Comparison of ENCODE assay signal across 9 cellular contexts in the genomic region with DNA sequence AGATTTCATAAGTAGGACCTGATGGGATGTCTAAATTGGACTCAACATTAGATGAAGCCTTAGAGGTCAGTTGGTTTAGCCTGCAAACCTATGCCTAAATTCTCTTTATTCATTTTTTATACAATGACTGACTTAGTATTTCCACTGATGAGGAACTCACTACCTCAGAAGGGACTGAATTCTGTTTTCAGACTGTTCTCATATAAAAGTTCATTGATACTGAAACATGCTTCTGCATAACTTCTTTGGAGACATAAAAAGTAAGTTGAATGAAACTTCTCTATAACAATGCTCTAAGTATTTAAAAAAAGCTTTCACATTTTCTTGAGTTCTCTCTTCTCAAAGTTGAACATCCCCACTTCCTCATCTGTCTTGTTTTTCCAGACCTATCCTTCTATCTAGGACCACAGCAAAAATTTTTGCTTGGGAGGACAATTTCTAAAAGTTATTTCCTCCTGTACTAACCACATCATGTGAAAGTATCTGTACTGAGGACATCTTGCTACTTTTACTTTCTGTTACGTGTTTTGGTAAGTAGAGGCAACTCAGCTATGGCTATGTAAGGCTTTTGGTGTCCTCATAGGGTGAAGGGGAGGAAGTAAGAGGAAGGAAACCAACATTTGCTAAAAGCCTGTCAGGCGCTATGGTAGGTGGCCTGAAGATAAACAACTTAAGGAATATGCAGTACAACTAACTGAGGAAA.
DNase-seq lines count a peak whose midpoint lies in the region; ATAC-seq, FAIRE-seq and TF ChIP-seq lines count a peak whose summit lies in the region.
"Had no signal": no experiment of that assay in that cellular context is flagged by ENCODE, and none has a peak within 500 bp of the region (broad histone marks: within the 10 kb centered on the region; RNA-seq: fewer than 3 reads in every experiment).

No MANE protein-coding gene starts in this region.

- TF ChIP-seq EP300 in HepG2 (IDR thresholded peaks at IDR 0.05; ENCODE audit: low read depth in 2 of 2, low read length in 2 of 2) (no peak), HepG2 (CRISPR knock-in tag; IDR thresholded peaks at IDR 0.05; ENCODE audit: borderline replicate concordance) (no peak), transverse colon (IDR thresholded peaks at IDR 0.05; ENCODE audit: low read depth) (no peak)

- in situ Hi-C loops in HepG2 (cut with HindIII; ENCODE audit: extremely low pct_ligation_motif_present, low pct_unique_long_range_greater_than_20kb): no loop called here
- in situ Hi-C loops in transverse colon (cut with MboI; ENCODE audit: low pct_ligation_motif_present in 1 of 4, low pct_unique_long_range_greater_than_20kb in 1 of 4, low sequenced_read_pairs in 3 of 4): no loop called here

- POLR2A ChIA-PET in HepG2 (lab: Yijun Ruan, JAX): no interaction called here

- no peak for FAIRE-seq in HepG2 (lab: Jason Lieb, UNC)

- no peak overlapping the region for H2AFZ ChIP-seq in HepG2 (ENCODE audit: low read length)

- H3K4me1 ChIP-seq in liver (ENCODE audit: control insufficient read depth in 4 of 4, insufficient read depth in 4 of 4, low read length in 3 of 4) (no peaks in the 10 kb centered on the region), HepG2 (ENCODE audit: insufficient read depth, low read length) (no peaks in the 10 kb centered on the region), prostate gland (replicated peaks) (no peaks in the 10 kb centered on the region), transverse colon (peaks cover 0 to 22% (median 0%) of the 10 kb centered on the region in 4 donors)

- CTCF ChIA-PET in HepG2 (lab: Yijun Ruan, JAX; ENCODE audit: low intra/inter-chr PET ratio, low total read pairs): no interaction called here

- H3K79me2 ChIP-seq in HepG2 (ENCODE audit: insufficient read depth, low read length): no peaks in the 10 kb centered on the region

- peak overlapping the region in 1 of 2 donors; percentile 2 for H3K27ac ChIP-seq in liver (ENCODE audit: low read depth in 1 of 2, low read length in 2 of 2)
- H3K27ac ChIP-seq in HepG2 (ENCODE audit: extremely low read length, insufficient read depth, low read length): no peak overlapping the region
- no peak overlapping the region for H3K27ac ChIP-seq in prostate gland
- H3K27ac ChIP-seq in transverse colon: peak overlapping the region in 2 of 4 donors; percentile 24 to 32
- H3K27ac ChIP-seq in WERI-Rb-1: no peak overlapping the region

- H3K4me3 ChIP-seq in liver (ENCODE audit: low read depth in 1 of 3, low read length in 3 of 3): no peak overlapping the region
- H3K4me3 ChIP-seq in HepG2 (replicated peaks in 1 of 3; ENCODE audit: insufficient read depth in 1 of 3, low read depth in 2 of 3, low read length in 3 of 3): no peak overlapping the region
- H3K4me3 ChIP-seq in prostate gland: no peak overlapping the region
- H3K4me3 ChIP-seq in transverse colon: no peak overlapping the region
- H3K4me3 ChIP-seq in WERI-Rb-1 (ENCODE audit: low read depth, low read length): no peak overlapping the region

- DNase-seq in HepG2 (ENCODE audit: low spot score): no peak
- peak; percentile 12 for DNase-seq in central memory CD4-positive, alpha-beta T cell
- no peak for DNase-seq in activated effector memory CD4-positive, alpha-beta T cell treated with Interleukin-2 at 50 U/mL for 16 hours
- DNase-seq in prostate gland (ENCODE audit: low spot score): no peak
- DNase-seq in transverse colon: no peak
- no peak for DNase-seq in WERI-Rb-1

- no peak for TF ChIP-seq RAD21 in liver (IDR thresholded peaks at IDR 0.05)
- TF ChIP-seq RAD21 in HepG2 (CRISPR knock-in tag; IDR thresholded peaks at IDR 0.05): no peak

- WGBS in liver: 77% methylated on average over 2 of the region's 2 CpGs
- 100% methylated on average over 2 of the region's 2 CpGs for WGBS in HepG2 (ENCODE audit: low lambda C conversion rate)
- 91% methylated on average over 2 of the region's 2 CpGs for WGBS in prostate gland
- WGBS in transverse colon (ENCODE audit: low coverage in 1 of 2), 2 donors: 67 to 75% methylated on average over 2 of the region's 2 CpGs

- no peak overlapping the region for H3K4me2 ChIP-seq in HepG2 (ENCODE audit: low read depth, low read length)

- peaks cover 8 to 32% (median 14%) of the 10 kb centered on the region in 4 donors for H3K36me3 ChIP-seq in liver (ENCODE audit: control insufficient read depth in 4 of 4, insufficient read depth in 3 of 4, low read depth in 1 of 4, low read length in 3 of 4)
- peaks cover 11 to 41% of the 10 kb centered on the region in 2 experiments for H3K36me3 ChIP-seq in HepG2 (replicated peaks in 1 of 2; ENCODE audit: control insufficient read depth in 1 of 2, insufficient read depth in 2 of 2, low read length in 2 of 2)
- H3K36me3 ChIP-seq in prostate gland: peaks cover 0 to 5% of the 10 kb centered on the region in 2 donors
- H3K36me3 ChIP-seq in transverse colon: peaks cover 0 to 31% (median 7%) of the 10 kb centered on the region in 4 donors
- H3K36me3 ChIP-seq in WERI-Rb-1: peaks cover 39% of the 10 kb centered on the region

- H3K9ac ChIP-seq in liver (ENCODE audit: low read depth in 1 of 2, low read length in 2 of 2) (no peak overlapping the region), HepG2 (ENCODE audit: insufficient read depth, low read depth, low read length) (no peak overlapping the region)

- BruUV-seq in HepG2 (replicated peaks; lab: Mats Ljungman, UMichigan): no TSS peak

- TF ChIP-seq POLR2A in HepG2 (IDR thresholded peaks at IDR 0.05; ENCODE audit: insufficient read depth in 1 of 2, low read depth in 2 of 2, low read length in 2 of 2) (no peak), prostate gland (IDR thresholded peaks at IDR 0.05) (no peak), transverse colon (IDR thresholded peaks at IDR 0.05) (no peak)

- intact Hi-C loops in HepG2 (cut with micrococcal nuclease; ENCODE audit: unreplicated experiment): no loop called here
- intact Hi-C loops in prostate gland (cut with DNase I): no loop called here
- intact Hi-C loops in transverse colon (cut with DNase I; ENCODE audit: low total_unique reads): no loop called here

- TF ChIP-seq CTCF in liver (IDR thresholded peaks at IDR 0.05; ENCODE audit: low read depth, low read length, missing input control) (no peak), HepG2 (CRISPR knock-in tag; IDR thresholded peaks at IDR 0.05) (no peak), prostate gland (IDR thresholded peaks at IDR 0.05) (no peak), transverse colon (IDR thresholded peaks at IDR 0.05) (no peak), WERI-Rb-1 (IDR thresholded peaks at IDR 0.05; ENCODE audit: low read depth, low read length) (no peak)

- H3K9me3 ChIP-seq in liver (ENCODE audit: control insufficient read depth in 4 of 4, low read length in 3 of 4) (no peaks in the 10 kb centered on the region), HepG2 (ENCODE audit: low read length) (no peaks in the 10 kb centered on the region), prostate gland (no peaks in the 10 kb centered on the region), transverse colon (no peaks in the 10 kb centered on the region), WERI-Rb-1 (ENCODE audit: severe bottlenecking) (no peaks in the 10 kb centered on the region)

- H3K27me3 ChIP-seq in liver (ENCODE audit: control insufficient read depth in 4 of 4, insufficient read depth in 4 of 4, low read length in 3 of 4) (no peaks in the 10 kb centered on the region), HepG2 (ENCODE audit: control insufficient read depth in 1 of 2, insufficient read depth in 2 of 2, low read length in 2 of 2) (no peaks in the 10 kb centered on the region), prostate gland (replicated peaks; ENCODE audit: insufficient read depth) (no peaks in the 10 kb centered on the region), transverse colon (no peaks in the 10 kb centered on the region), WERI-Rb-1 (ENCODE audit: insufficient read depth, low read depth, severe bottlenecking) (no peaks in the 10 kb centered on the region)

- no peaks in the 10 kb centered on the region for H4K20me1 ChIP-seq in HepG2 (ENCODE audit: insufficient read depth, low read length)

- no peak for ATAC-seq in HepG2
- ATAC-seq in HG03175 (IDR thresholded peaks at IDR 0.05; ENCODE audit: unreplicated experiment): peak; percentile 89
- ATAC-seq: Panc1 had no signal

TF ChIP-seq in liver, 16 proteins besides CTCF, POLR2A, EP300 and RAD21 (continues in another document):
- no peak for TF ChIP-seq FOXA2 (IDR thresholded peaks at IDR 0.05)
- peak; percentile 28 for TF ChIP-seq YY1 (IDR thresholded peaks at IDR 0.05)
- no peak for TF ChIP-seq NR2F2 (IDR thresholded peaks at IDR 0.05)
- TF ChIP-seq, protein P1, sequence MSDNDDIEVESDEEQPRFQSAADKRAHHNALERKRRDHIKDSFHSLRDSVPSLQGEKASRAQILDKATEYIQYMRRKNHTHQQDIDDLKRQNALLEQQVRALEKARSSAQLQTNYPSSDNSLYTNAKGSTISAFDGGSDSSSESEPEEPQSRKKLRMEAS (IDR thresholded peaks at IDR 0.05): peak; percentile 31
- no peak for TF ChIP-seq HNF4A (conservative IDR thresholded peaks at IDR 0.05)
- no peak for TF ChIP-seq RXRA (IDR thresholded peaks at IDR 0.05)
- TF ChIP-seq JUND (IDR thresholded peaks at IDR 0.05): no peak
- TF ChIP-seq HNF4G (IDR thresholded peaks at IDR 0.05): no peak
- no peak for TF ChIP-seq TAF1 (conservative IDR thresholded peaks at IDR 0.05)
- no peak for TF ChIP-seq FOXA1 (IDR thresholded peaks at IDR 0.05)
